In genomic region chr15:43329222-43329959, GRCh38 we compare ENCODE assay signal across 7 cellular contexts. TPM values are rescaled to one million over a fixed set of nuclear protein-coding genes. Genes with fewer than 3 reads are reported as not detected.
DNase-seq lines count a peak whose midpoint lies in the region; ATAC-seq and TF ChIP-seq lines count a peak whose summit lies in the region.

No MANE protein-coding gene starts in this region.

- no peaks in the 10 kb centered on the region for H3K9me2 ChIP-seq in PC-3 (replicated peaks; ENCODE audit: low read length)

- no TSS peak for BruUV-seq in PC-3 (replicated peaks; lab: Mats Ljungman, UMichigan)

- peaks cover 6% of the 10 kb centered on the region for H3K36me3 Mint-ChIP-seq in chondrocyte (ENCODE audit: low read depth)

- intact Hi-C loops in PC-3 (cut with micrococcal nuclease) (no loop called here), lower lobe of right lung (cut with DNase I) (no loop called here)

- peak overlapping the region; percentile 97 for H3K27ac Mint-ChIP-seq in chondrocyte (ENCODE audit: unreplicated experiment)

- H3K4me3 Mint-ChIP-seq in chondrocyte (ENCODE audit: unreplicated experiment) = peak overlapping the region; percentile 90

- ATAC-seq in PC-3 = no peak
- ATAC-seq in lower lobe of right lung = peak in 1 of 2 donors; percentile 21
- ATAC-seq in GM18909 (IDR thresholded peaks at IDR 0.05; ENCODE audit: poor library complexity, unreplicated experiment) = no peak
- no peak for ATAC-seq in HG03139 (IDR thresholded peaks at IDR 0.05; ENCODE audit: unreplicated experiment)

- H3K4me2 ChIP-seq in PC-3 (ENCODE audit: low read length) = peak overlapping the region; percentile 90

- H3K27me3 ChIP-seq in PC-3 (ENCODE audit: low read length) = no peaks in the 10 kb centered on the region
- no peaks in the 10 kb centered on the region for H3K27me3 ChIP-seq in lower lobe of right lung (ENCODE audit: low read depth)

- peak overlapping the region; percentile 90 for H2AFZ ChIP-seq in PC-3 (ENCODE audit: low read length)

- CTCF ChIA-PET in PC-3 (lab: Charles Lee) = no interaction called here

- H3K27ac ChIP-seq in PC-3 (ENCODE audit: low read length) = peak overlapping the region; percentile 72
- peak overlapping the region; percentile 95 for H3K27ac ChIP-seq in lower lobe of right lung

- no peaks in the 10 kb centered on the region for H3K27me3 Mint-ChIP-seq in chondrocyte (ENCODE audit: low read depth)

- DNase-seq in PC-3 = no peak
- DNase-seq in chondrocyte (ENCODE audit: low spot score) = no peak
- no peak for DNase-seq in lower lobe of right lung
- DNase-seq in superior temporal gyrus (ENCODE audit: extremely low spot score) = peak; percentile 42

- H3K36me3 ChIP-seq in PC-3 (ENCODE audit: low read depth, low read length) (peaks cover 6% of the 10 kb centered on the region; the same call in 1 of the 2 replicates), lower lobe of right lung (peaks cover 7% of the 10 kb centered on the region)

- peaks cover 23% of the 10 kb centered on the region for H3K4me1 ChIP-seq in PC-3 (ENCODE audit: insufficient read depth, low read length)
- H3K4me1 ChIP-seq in lower lobe of right lung = peaks cover 22% of the 10 kb centered on the region

- TF ChIP-seq CTCF in PC-3 (conservative IDR thresholded peaks at IDR 0.05; ENCODE audit: low read depth, low read length) (no peak), chondrocyte (IDR thresholded peaks at IDR 0.05) (no peak), lower lobe of right lung (IDR thresholded peaks at IDR 0.05) (no peak)

- H3K9ac ChIP-seq in PC-3 (ENCODE audit: low read length) = peak overlapping the region; percentile 89

- no peaks in the 10 kb centered on the region for H3K9me3 Mint-ChIP-seq in chondrocyte (ENCODE audit: low read depth)

- no peaks in the 10 kb centered on the region for H3F3A ChIP-seq in PC-3 (ENCODE audit: low read length, unreplicated experiment)

- peak overlapping the region; percentile 97 for H3K4me3 ChIP-seq in GM08714 (ENCODE audit: low read length)
- peak overlapping the region; percentile 75 for H3K4me3 ChIP-seq in PC-3 (ENCODE audit: low read length)
- H3K4me3 ChIP-seq in lower lobe of right lung = peak overlapping the region; percentile 73

- H3K9me3 ChIP-seq in PC-3 (ENCODE audit: low read length) = no peaks in the 10 kb centered on the region
- H3K9me3 ChIP-seq in lower lobe of right lung = no peaks in the 10 kb centered on the region

- POLR2A ChIA-PET in PC-3 (lab: Charles Lee; ENCODE audit: unreplicated experiment) = no interaction called here

- peaks cover 21% of the 10 kb centered on the region for H3K4me1 Mint-ChIP-seq in chondrocyte (ENCODE audit: low read depth)

- H3K79me2 ChIP-seq in PC-3 (ENCODE audit: low read length) = peaks cover 19% of the 10 kb centered on the region

- 0 out of 2 replicates have a peak, but pooled peaks cover 4% of the 10 kb centered on the region for H4K20me1 ChIP-seq in PC-3 (ENCODE audit: low read length)

RNA-seq across cellular contexts. Expression of gene LCMT2, which starts 1.0 kb away (rescaled TPM):
- total RNA-seq in PC-3 (2014; rRNA removed) (6.7 and 7.4 TPM in 2 replicates), chondrocyte (7.1 to 8.4 TPM (median 7.4 TPM) in 3 replicates), lower lobe of right lung (6.9 TPM)

RNA-seq across cellular contexts. Expression of gene TGM7, which starts 27.3 kb away (rescaled TPM):
- total RNA-seq in PC-3 (2014; rRNA removed) (not detected in 2 replicates), chondrocyte (not detected in 3 replicates), lower lobe of right lung (not detected)

RNA-seq across cellular contexts. Expression of gene ZSCAN29, which starts 41.5 kb away (rescaled TPM):
- total RNA-seq in PC-3 (2014; rRNA removed) (16.8 and 28.0 TPM in 2 replicates), chondrocyte (18.9 to 22.3 TPM (median 19.7 TPM) in 3 replicates), lower lobe of right lung (24.3 TPM)

RNA-seq across cellular contexts. Expression of gene TUBGCP4, which starts 41.5 kb away (rescaled TPM):
- total RNA-seq in PC-3 (2014; rRNA removed) (29.7 and 40.6 TPM in 2 replicates), chondrocyte (11.1 to 16.1 TPM (median 11.7 TPM) in 3 replicates), lower lobe of right lung (21.6 TPM)
